8 cellular contexts compared by ENCODE assay signal in the genomic region with DNA sequence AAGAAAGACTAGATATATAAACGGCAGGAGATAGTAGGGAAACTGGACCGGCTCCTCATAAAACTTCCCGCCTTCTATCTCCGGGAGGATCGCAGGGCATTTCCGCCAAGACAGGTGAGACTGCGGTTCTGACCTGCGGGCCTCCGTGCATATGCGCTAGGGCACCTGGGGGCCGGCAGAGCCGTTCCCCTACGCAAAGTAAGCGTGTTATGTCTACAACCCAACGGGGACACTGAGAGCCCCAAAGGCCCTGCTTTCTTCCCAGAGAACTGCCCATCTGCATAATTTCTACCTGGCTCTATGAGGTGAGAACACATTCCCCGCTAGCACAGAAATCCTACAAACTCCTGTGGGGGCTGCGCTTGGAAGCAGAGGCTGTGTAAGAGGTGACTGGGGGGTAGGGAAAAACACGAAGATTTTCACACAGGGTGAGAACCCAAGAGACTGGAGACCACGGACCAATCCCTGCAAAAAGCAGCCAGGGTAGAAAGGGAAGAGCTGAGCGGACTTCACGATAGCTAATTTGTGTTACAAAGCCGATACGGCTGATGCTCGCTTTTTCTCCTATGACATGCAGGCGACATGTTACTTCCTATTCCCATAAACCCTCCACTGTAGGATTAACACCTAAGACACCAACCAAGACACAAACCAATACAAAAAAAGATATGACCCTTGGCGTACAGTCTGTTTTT. TPM values are rescaled to one million over a fixed set of nuclear protein-coding genes. Genes with fewer than 3 reads are reported as not detected.
A peak's percentile ranks its signal among the peaks of the same experiment; 100 is the strongest.
DNase-seq lines count a peak whose midpoint lies in the region; ATAC-seq, FAIRE-seq and TF ChIP-seq lines count a peak whose summit lies in the region.
"Not testable (repeated sequence)": the region's sequence is repeated elsewhere in the genome, so short reads cannot be mapped to it uniquely, and the experiment has no call there.

No MANE protein-coding gene starts in this region.

- H2AFZ ChIP-seq in astrocyte (ENCODE audit: low read depth, low read length); hepatocyte: not testable (repeated sequence)

- H3K36me3 ChIP-seq in astrocyte (ENCODE audit: insufficient read depth, low read length); hepatocyte (replicated peaks; ENCODE audit: insufficient read depth, low read depth); gastrocnemius medialis: not testable (repeated sequence)

- H3K27me3 Mint-ChIP-seq in T-cell = peaks cover 9 to 14% of the 10 kb centered on the region in 2 donors
- not testable (repeated sequence) for H3K27me3 Mint-ChIP-seq in astrocyte (ENCODE audit: low read depth, unreplicated experiment)

- WGBS in hepatocyte (ENCODE audit: low lambda C conversion rate, missing lambda C conversion rate) = 4% methylated on average over 26 of the region's 26 CpGs

- in situ Hi-C loops in gastrocnemius medialis (cut with MboI; ENCODE audit: low sequenced_read_pairs in 4 of 4) = loop anchor here in 1 of 4 donors (25.0 kb wide), 1 partner anchor 124 kb away; no protein-coding TSS in a partner anchor

- H3K27ac Mint-ChIP-seq in T-cell; astrocyte (ENCODE audit: unreplicated experiment): not testable (repeated sequence)

- TF ChIP-seq CTCF in astrocyte (IDR thresholded peaks at IDR 0.05; ENCODE audit: insufficient read depth, low read depth, low read length); hepatocyte (IDR thresholded peaks at IDR 0.05; ENCODE audit: poor library complexity); gastrocnemius medialis (IDR thresholded peaks at IDR 0.05 in 4 of 5, conservative IDR thresholded peaks at IDR 0.05 in 1 of 5): not testable (repeated sequence)

- DNase-seq in AG08396 (ENCODE audit: low spot score) (peak; percentile 73), NCI-H2029 treated with DMSO at 0.1 percent for 48 hours (lab: John Stamatoyannopoulos, UW) (peak; percentile 75), T-cell (peak in 31 of 34 experiments; percentile 20 to 77 (median 42)), astrocyte (ENCODE audit: low read depth) (peak; percentile 99), hepatocyte (ENCODE audit: low spot score) (peak; percentile 88)
- DNase-seq in gastrocnemius medialis = not testable (repeated sequence)

- not testable (repeated sequence) for H3K4me1 ChIP-seq in astrocyte (ENCODE audit: insufficient read depth, low read length); hepatocyte (ENCODE audit: insufficient read depth)
- peaks cover 3 to 15% of the 10 kb centered on the region in 2 donors for H3K4me1 ChIP-seq in gastrocnemius medialis

- H3K9me2 ChIP-seq in hepatocyte (replicated peaks; ENCODE audit: insufficient read depth) = not testable (repeated sequence)

- not testable (repeated sequence) for H3K36me3 Mint-ChIP-seq in T-cell; astrocyte (ENCODE audit: low read depth, unreplicated experiment)

- H3K9ac ChIP-seq in astrocyte (ENCODE audit: low read length) = not testable (repeated sequence)

- H3K4me3 Mint-ChIP-seq in T-cell; astrocyte (ENCODE audit: unreplicated experiment): not testable (repeated sequence)

- not testable (repeated sequence) for H3K9me3 Mint-ChIP-seq in T-cell; astrocyte (ENCODE audit: unreplicated experiment)

- H3K4me2 ChIP-seq in astrocyte (ENCODE audit: low read length) (peak overlapping the region; percentile 39), hepatocyte (peak overlapping the region; percentile 74)

- not testable (repeated sequence) for H3K79me2 ChIP-seq in astrocyte (ENCODE audit: insufficient read depth, low read length); hepatocyte

- not testable (repeated sequence) for H4K20me1 ChIP-seq in astrocyte (ENCODE audit: insufficient read depth, low read length); hepatocyte (ENCODE audit: insufficient read depth, poor library complexity, severe bottlenecking)

- not testable (repeated sequence) for H3K27me3 ChIP-seq in astrocyte (ENCODE audit: insufficient read depth, low read length); hepatocyte; gastrocnemius medialis

- not testable (repeated sequence) for H3K27ac ChIP-seq in astrocyte (ENCODE audit: low read depth, low read length)
- H3K27ac ChIP-seq in hepatocyte (peak overlapping the region; percentile 63), gastrocnemius medialis (peak overlapping the region; percentile 67 to 89 (median 78))

- H3K4me1 Mint-ChIP-seq in T-cell; astrocyte (ENCODE audit: low read depth, unreplicated experiment): not testable (repeated sequence)

- not testable (repeated sequence) for H3K9me3 ChIP-seq in astrocyte (ENCODE audit: insufficient read depth, low read depth, low read length); hepatocyte (ENCODE audit: low read depth); gastrocnemius medialis

- POLR2A ChIA-PET in T-cell (lab: Charles Lee) = interaction anchor here in 1 of 2 donors (0.6 kb wide), 1 partner anchor 378 kb away, joined by 4 read pairs; no protein-coding TSS in a partner anchor

- intact Hi-C loops in gastrocnemius medialis (cut with DNase I; ENCODE audit: low total_unique reads) = not testable (repeated sequence)

- peak; percentile 84 for ATAC-seq in GM18868 (IDR thresholded peaks at IDR 0.05; ENCODE audit: unreplicated experiment)
- ATAC-seq in HG03060 (IDR thresholded peaks at IDR 0.05; ENCODE audit: low read depth, unreplicated experiment) = peak; percentile 90
- peak; percentile 89 to 94 (median 89) for ATAC-seq in T-cell (replicated peaks in 1 of 4)
- peak; percentile 98 to 100 for ATAC-seq in gastrocnemius medialis

- H3K4me3 ChIP-seq in astrocyte (ENCODE audit: insufficient read depth, low read depth, low read length); hepatocyte: not testable (repeated sequence)
- H3K4me3 ChIP-seq in gastrocnemius medialis = peak overlapping the region in 3 of 4 donors; percentile 29 to 44 (median 43)

- TF ChIP-seq POLR2A in gastrocnemius medialis (IDR thresholded peaks at IDR 0.05) = not testable (repeated sequence)

- FAIRE-seq in astrocyte (lab: Jason Lieb, UNC) = not testable (repeated sequence)

- CTCF ChIA-PET in T-cell (lab: Charles Lee) = not testable (repeated sequence)

RNA-seq across cellular contexts. Expression of gene RNU1-1, which starts 0.5 kb away (rescaled TPM):
- total RNA-seq in T-cell = 1,000 to 10,000 TPM; 2,148 to 4,743 (median 3,650) TPM
- total RNA-seq in astrocyte = 1,356 and 1,553 TPM in 2 replicates
- under 0.01 TPM in 2 replicates for total RNA-seq in hepatocyte
- not detected in 2 replicates for polyA plus RNA-seq in hepatocyte
- total RNA-seq in gastrocnemius medialis = under 1 TPM in 1 of 4 donors, not detected in 3; under 0.01 TPM

Comparison
In these comparisons a context has a peak if more than half of its experiments do, and no peak if none do; other contexts are left out.
1. RNA of gene RNU1-1, which starts 0.5 kb away (total RNA-seq): 2,148 to 4,743 TPM in T-cell and 1,356 to 1,553 TPM in astrocyte; under 0.01 TPM in hepatocyte and under 0.01 TPM in gastrocnemius medialis; every median in the first group is over 1,000 times any median in the second.
2. Peak in every context shown above with its lines, with median percentiles within 50 percentile points of each other: ATAC-seq.